17 cellular contexts compared by ENCODE assay signal in genomic region chr3:134898315-134898714, GRCh38.
A peak's percentile ranks its signal among the peaks of the same experiment; 100 is the strongest.
DNase-seq lines count a peak whose midpoint lies in the region; ATAC-seq and TF ChIP-seq lines count a peak whose summit lies in the region.
"Had no signal": no experiment of that assay in that cellular context is flagged by ENCODE, and none has a peak within 500 bp of the region (broad histone marks: within the 10 kb centered on the region; RNA-seq: fewer than 3 reads in every experiment).

No MANE protein-coding gene starts in this region.

- DNase-seq in Right ventricle myocardium superior = no peak
- DNase-seq in left cardiac atrium = no peak
- DNase-seq in NCI-H1694 (lab: John Stamatoyannopoulos, UW) = peak; percentile 81
- peak; percentile 83 for DNase-seq in NCI-H69 (lab: John Stamatoyannopoulos, UW)
- DNase-seq in cortex of kidney (lab: John Stamatoyannopoulos, UW) = no peak
- no peak for DNase-seq in H4 (ENCODE audit: low spot score)
- DNase-seq: AML-193; Caco-2; CD4-positive, CD25-positive, alpha-beta regulatory T cell; GM23248; NCI-H2227 treated with DMSO at 0.1 percent for 48 hours; NCI-H526; NK-92 treated with Interleukin-12 subunit alpha and Interleukin-12 subunit beta, amount 100 ng/mL, for 24 hours; OCI-M1; SIG-M5; T-helper 17 cell had no signal

- intact Hi-C loops in Right ventricle myocardium superior (cut with DNase I) = no loop called here
- intact Hi-C loops in left cardiac atrium (cut with DNase I) = no loop called here

- ATAC-seq in Right ventricle myocardium superior (ENCODE audit: poor library complexity) (peak; percentile 67), left cardiac atrium (no peak), GM18505 (IDR thresholded peaks at IDR 0.05; ENCODE audit: unreplicated experiment) (no peak)
- ATAC-seq: T-helper 17 cell had no signal

- TF ChIP-seq POLR2A in GM18505 (IDR thresholded peaks at IDR 0.05; ENCODE audit: borderline replicate concordance, extremely low read depth, insufficient read depth, insufficient read length) = no peak

Comparison
In these comparisons a context has a peak if more than half of its experiments do, and no peak if none do; other contexts are left out.
1. DNase-seq: peak in NCI-H1694 (single experiment) and NCI-H69 (single experiment); none in Right ventricle myocardium superior (single experiment), left cardiac atrium (single experiment), cortex of kidney (single experiment) and H4 (single experiment).